25 cellular contexts compared by ENCODE assay signal in genomic region chr9:98836206-98836605, GRCh38.
"Had no signal": no experiment of that assay in that cellular context is flagged by ENCODE, and none has a peak within 500 bp of the region (broad histone marks: within the 10 kb centered on the region; RNA-seq: fewer than 3 reads in every experiment).

No MANE protein-coding gene starts in this region.

- H3K27ac Mint-ChIP-seq: mesothelial cell of epicardium; natural killer cell; nephron progenitor cell; neural progenitor cell; progenitor cell of endocrine pancreas; stimulated activated effector memory CD8-positive, alpha-beta T cell treated with anti-CD3 and anti-CD28 coated beads, Interleukin-12 subunit alpha, Interleukin-12 subunit beta, amount 100 ng/mL, for 72 hours; stimulated activated naive CD8-positive, alpha-beta T cell treated with anti-CD3 and anti-CD28 coated beads, Interleukin-15, Interleukin-2, amounts not matched to agents 100 ng/mL and 50 ng/mL, for 24 hours; type B pancreatic cell had no signal

- H3K27me3 ChIP-seq: neural progenitor cell, neutrophil, ovary, right atrium auricular region, sigmoid colon, spleen, tibial nerve, vagina had no signal

- H3K27ac ChIP-seq: left ventricle myocardium inferior, neural progenitor cell, neutrophil, ovary, right atrium auricular region, sigmoid colon, spleen, vagina had no signal

- H3K27me3 Mint-ChIP-seq: naive B cell; progenitor cell of endocrine pancreas; stimulated activated naive CD8-positive, alpha-beta T cell treated with anti-CD3 and anti-CD28 coated beads, Interleukin-15, Interleukin-2, amounts not matched to agents 100 ng/mL and 50 ng/mL, for 24 hours; type B pancreatic cell had no signal

- H3K9me3 ChIP-seq: left ventricle myocardium inferior, neutrophil, ovary, right atrium auricular region, sigmoid colon, spleen, tibial nerve, vagina had no signal

- H3K4me1 ChIP-seq: neural progenitor cell, spleen, vagina had no signal

- H3K4me3 Mint-ChIP-seq: mesothelial cell of epicardium; naive B cell; natural killer cell; nephron progenitor cell; neural progenitor cell; stimulated activated effector memory CD8-positive, alpha-beta T cell treated with anti-CD3 and anti-CD28 coated beads, Interleukin-12 subunit alpha, Interleukin-12 subunit beta, amount 100 ng/mL, for 72 hours; stimulated activated naive CD8-positive, alpha-beta T cell treated with anti-CD3 and anti-CD28 coated beads, Interleukin-15, Interleukin-2, amounts not matched to agents 100 ng/mL and 50 ng/mL, for 24 hours; type B pancreatic cell had no signal

- H3K9me3 Mint-ChIP-seq: mesothelial cell of epicardium; naive B cell; natural killer cell; nephron progenitor cell; neural progenitor cell; stimulated activated effector memory CD8-positive, alpha-beta T cell treated with anti-CD3 and anti-CD28 coated beads, Interleukin-12 subunit alpha, Interleukin-12 subunit beta, amount 100 ng/mL, for 72 hours; stimulated activated naive CD8-positive, alpha-beta T cell treated with anti-CD3 and anti-CD28 coated beads, Interleukin-15, Interleukin-2, amounts not matched to agents 100 ng/mL and 50 ng/mL, for 24 hours; type B pancreatic cell had no signal

- DNase-seq: hypothalamus; islet precursor cell; left ventricle myocardium inferior; mesendoderm; naive B cell; natural killer cell; nephron progenitor cell; occipital lobe; ovary; sigmoid colon; small intestine; spleen; stimulated activated CD4-positive, alpha-beta T cell treated with anti-CD3 and anti-CD28 coated beads, Interleukin-4, amount 100 ng/mL, for 24 hours; stimulated activated naive CD4-positive, alpha-beta T cell had no signal

- ATAC-seq: natural killer cell; stimulated activated effector memory CD8-positive, alpha-beta T cell treated with anti-CD3 and anti-CD28 coated beads, Interleukin-12 subunit alpha, Interleukin-12 subunit beta, amount 100 ng/mL, for 72 hours had no signal

- H3K36me3 ChIP-seq: left ventricle myocardium inferior, neural progenitor cell, neutrophil, ovary, right atrium auricular region, tibial nerve, vagina had no signal

- H3K4me3 ChIP-seq: left ventricle myocardium inferior, lung, neural progenitor cell, ovary, right atrium auricular region, sigmoid colon, spleen, tibial nerve, vagina had no signal

- H3K4me1 Mint-ChIP-seq: mesothelial cell of epicardium; naive B cell; natural killer cell; neural progenitor cell; stimulated activated effector memory CD8-positive, alpha-beta T cell treated with anti-CD3 and anti-CD28 coated beads, Interleukin-12 subunit alpha, Interleukin-12 subunit beta, amount 100 ng/mL, for 72 hours had no signal
